In genomic region chr12:50666023-50666422, GRCh38 we compare ENCODE assay signal across 19 cellular contexts.
DNase-seq lines count a peak whose midpoint lies in the region; ATAC-seq lines count a peak whose summit lies in the region.
"Had no signal": no experiment of that assay in that cellular context is flagged by ENCODE, and none has a peak within 500 bp of the region (broad histone marks: within the 10 kb centered on the region; RNA-seq: fewer than 3 reads in every experiment).

No MANE protein-coding gene starts in this region.

- POLR2A ChIA-PET in naive thymus-derived CD8-positive, alpha-beta T cell (lab: Charles Lee): interaction anchor here (0.8 kb wide), 1 partner anchor 14 kb away, joined by 3 read pairs; no protein-coding TSS in a partner anchor

- no peaks in the 10 kb centered on the region for H3K27me3 Mint-ChIP-seq in central memory CD8-positive, alpha-beta T cell
- no peaks in the 10 kb centered on the region for H3K27me3 Mint-ChIP-seq in naive thymus-derived CD8-positive, alpha-beta T cell
- H3K27me3 Mint-ChIP-seq: CD4-positive, CD25-positive, alpha-beta regulatory T cell; CD8-positive, alpha-beta memory T cell had no signal

- peak overlapping the region; percentile 32 for H3K27ac Mint-ChIP-seq in central memory CD8-positive, alpha-beta T cell (ENCODE audit: low read depth)
- H3K27ac Mint-ChIP-seq in naive thymus-derived CD8-positive, alpha-beta T cell: peak overlapping the region in 1 of 10 donors; percentile 69

- intact Hi-C loops in left colon (cut with DNase I, micrococcal nuclease): no loop called here

- H3K36me3 Mint-ChIP-seq in central memory CD8-positive, alpha-beta T cell (ENCODE audit: insufficient read depth): peaks cover 10% of the 10 kb centered on the region
- H3K36me3 Mint-ChIP-seq in naive thymus-derived CD8-positive, alpha-beta T cell: peaks cover 0 to 30% (median 11%) of the 10 kb centered on the region in 3 donors

- H3K4me3 Mint-ChIP-seq in central memory CD8-positive, alpha-beta T cell: no peak overlapping the region
- H3K4me3 Mint-ChIP-seq in naive thymus-derived CD8-positive, alpha-beta T cell: no peak overlapping the region
- H3K4me3 Mint-ChIP-seq: CD4-positive, CD25-positive, alpha-beta regulatory T cell; CD8-positive, alpha-beta memory T cell; H9 had no signal

- H3K27ac ChIP-seq in angular gyrus (ENCODE audit: low read depth, low read length): peak overlapping the region; percentile 92
- peak overlapping the region; percentile 75 for H3K27ac ChIP-seq in temporal lobe (ENCODE audit: low read depth, low read length)
- H3K27ac ChIP-seq: HL-60 had no signal

- DNase-seq in central memory CD8-positive, alpha-beta T cell (ENCODE audit: low spot score in 2 of 2): no peak
- no peak for DNase-seq in left colon
- DNase-seq in NCI-H82 (lab: John Stamatoyannopoulos, UW): no peak
- DNase-seq in NOMO-1 treated with dmso at 0.1 percent for 144 hours (lab: John Stamatoyannopoulos, UW; ENCODE audit: unreplicated experiment): no peak
- no peak for DNase-seq in naive thymus-derived CD8-positive, alpha-beta T cell
- no peak for DNase-seq in NCI-H510A (lab: John Stamatoyannopoulos, UW)
- DNase-seq: ACHN; BE2C; C1 segment of cervical spinal cord; CD4-positive, CD25-positive, alpha-beta regulatory T cell; CD8-positive, alpha-beta memory T cell; COR-L47; DMS153; DMS79; GDM1; H9 had no signal

- H3K4me1 Mint-ChIP-seq in central memory CD8-positive, alpha-beta T cell: no peaks in the 10 kb centered on the region
- H3K4me1 Mint-ChIP-seq in naive thymus-derived CD8-positive, alpha-beta T cell: peaks cover 0 to 6% (median 0%) of the 10 kb centered on the region in 4 donors

- no peak for ATAC-seq in central memory CD8-positive, alpha-beta T cell (replicated peaks; ENCODE audit: extremely low read depth, poor library complexity, severe bottlenecking)
- peak; percentile 35 for ATAC-seq in left colon
- ATAC-seq in naive thymus-derived CD8-positive, alpha-beta T cell: no peak

- H3K9me3 Mint-ChIP-seq in central memory CD8-positive, alpha-beta T cell: no peaks in the 10 kb centered on the region
- H3K9me3 Mint-ChIP-seq in naive thymus-derived CD8-positive, alpha-beta T cell: no peaks in the 10 kb centered on the region
- H3K9me3 Mint-ChIP-seq: CD8-positive, alpha-beta memory T cell; H9 had no signal
